ENCODE assay signal across 8 cellular contexts in the genomic region with DNA sequence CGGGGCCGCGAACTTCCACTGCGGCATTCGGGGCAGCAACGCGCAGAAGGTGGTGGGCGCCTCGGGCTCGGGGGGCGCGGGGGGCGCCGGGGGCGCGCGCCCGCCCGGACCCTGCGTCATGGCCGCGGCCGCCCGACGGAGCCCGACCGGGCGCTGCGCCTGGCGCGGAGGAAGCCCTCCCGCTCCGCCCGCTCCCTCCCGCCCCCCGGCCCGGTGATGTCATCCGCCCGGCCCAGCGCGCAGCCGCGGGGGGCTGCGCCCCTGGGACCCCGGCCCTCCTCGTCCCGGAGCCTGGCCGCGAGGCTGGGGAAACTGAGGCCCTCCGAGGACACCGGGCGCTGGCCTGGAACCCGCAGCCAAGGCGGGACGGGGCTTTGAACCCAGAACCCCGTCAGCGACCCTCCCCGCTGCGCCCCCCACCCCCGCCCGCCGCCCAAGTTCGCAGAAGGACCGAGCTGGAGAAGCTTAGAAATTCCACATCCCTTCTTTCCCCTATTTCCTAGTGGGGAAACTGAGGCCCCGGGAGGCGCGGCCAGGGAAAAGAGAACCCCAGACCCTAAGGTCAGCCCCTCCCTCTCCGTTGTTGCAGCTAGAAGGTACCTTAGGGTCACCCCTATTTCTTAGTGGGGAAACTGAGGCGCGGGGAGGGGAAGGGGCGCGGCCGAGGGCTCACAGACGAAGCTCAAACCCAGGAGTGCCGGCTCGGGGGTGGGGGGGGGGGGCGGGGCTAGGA. TPM values are rescaled to one million over a fixed set of nuclear protein-coding genes. Genes with fewer than 3 reads are reported as not detected.
DNase-seq lines count a peak whose midpoint lies in the region; ATAC-seq and TF ChIP-seq lines count a peak whose summit lies in the region.

A gene with protein sequence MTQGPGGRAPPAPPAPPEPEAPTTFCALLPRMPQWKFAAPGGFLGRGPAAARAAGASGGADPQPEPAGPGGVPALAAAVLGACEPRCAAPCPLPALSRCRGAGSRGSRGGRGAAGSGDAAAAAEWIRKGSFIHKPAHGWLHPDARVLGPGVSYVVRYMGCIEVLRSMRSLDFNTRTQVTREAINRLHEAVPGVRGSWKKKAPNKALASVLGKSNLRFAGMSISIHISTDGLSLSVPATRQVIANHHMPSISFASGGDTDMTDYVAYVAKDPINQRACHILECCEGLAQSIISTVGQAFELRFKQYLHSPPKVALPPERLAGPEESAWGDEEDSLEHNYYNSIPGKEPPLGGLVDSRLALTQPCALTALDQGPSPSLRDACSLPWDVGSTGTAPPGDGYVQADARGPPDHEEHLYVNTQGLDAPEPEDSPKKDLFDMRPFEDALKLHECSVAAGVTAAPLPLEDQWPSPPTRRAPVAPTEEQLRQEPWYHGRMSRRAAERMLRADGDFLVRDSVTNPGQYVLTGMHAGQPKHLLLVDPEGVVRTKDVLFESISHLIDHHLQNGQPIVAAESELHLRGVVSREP (minus strand): TSS at position 157 of the 733 bp plus-strand sequence. CDS start 37 bp downstream, at position 120.

- peaks cover 14% of the 10 kb centered on the region for H3K27me3 Mint-ChIP-seq in stimulated activated naive CD8-positive, alpha-beta T cell treated with anti-CD3 and anti-CD28 coated beads, Interleukin-15, Interleukin-2, amounts not matched to agents 100 ng/mL and 50 ng/mL, for 24 hours

- CTCF ChIA-PET in GM10248 (lab: Yijun Ruan, JAX) = no interaction called here

- H3K36me3 ChIP-seq in vagina = no peaks in the 10 kb centered on the region

- H3K27ac Mint-ChIP-seq in stimulated activated naive CD8-positive, alpha-beta T cell treated with anti-CD3 and anti-CD28 coated beads, Interleukin-15, Interleukin-2, amounts not matched to agents 100 ng/mL and 50 ng/mL, for 24 hours = no peak within 1 kb of the TSS

- peak within 1 kb of the TSS; percentile 18 to 96 (median 89) for H3K27ac ChIP-seq in dorsolateral prefrontal cortex
- peak within 1 kb of the TSS; percentile 79 for H3K27ac ChIP-seq in vagina

- DNase-seq in stimulated activated naive CD8-positive, alpha-beta T cell treated with anti-CD3 and anti-CD28 coated beads, Interleukin-15, Interleukin-2, amounts not matched to agents 100 U/mL and 50 U/mL, for 24 hours = no peak
- DNase-seq in dorsolateral prefrontal cortex (peak in 2 of 10 donors; percentile 34 to 68), midbrain (lab: John Stamatoyannopoulos, UW) (peak; percentile 16), vagina (ENCODE audit: extremely low spot score in 2 of 2) (no peak), GM10248 (ENCODE audit: extremely low spot score) (no peak)
- DNase-seq in NK-92 treated with Interleukin-12 subunit alpha and Interleukin-12 subunit beta, amount 100 ng/mL, for 24 hours (lab: John Stamatoyannopoulos, UW) = no peak
- DNase-seq in activated CD4-positive, CD25-positive, alpha-beta regulatory T cell (lab: John Stamatoyannopoulos, UW) = no peak

- no peaks in the 10 kb centered on the region for H3K9me3 ChIP-seq in vagina

- peaks cover 7% of the 10 kb centered on the region for H3K4me1 Mint-ChIP-seq in stimulated activated naive CD8-positive, alpha-beta T cell treated with anti-CD3 and anti-CD28 coated beads, Interleukin-15, Interleukin-2, amounts not matched to agents 100 ng/mL and 50 ng/mL, for 24 hours (ENCODE audit: low read depth)

- no peaks in the 10 kb centered on the region for H3K36me3 Mint-ChIP-seq in stimulated activated naive CD8-positive, alpha-beta T cell treated with anti-CD3 and anti-CD28 coated beads, Interleukin-15, Interleukin-2, amounts not matched to agents 100 ng/mL and 50 ng/mL, for 24 hours (ENCODE audit: low read depth)

- peak within 1 kb of the TSS; percentile 63 for H3K4me3 Mint-ChIP-seq in stimulated activated naive CD8-positive, alpha-beta T cell treated with anti-CD3 and anti-CD28 coated beads, Interleukin-15, Interleukin-2, amounts not matched to agents 100 ng/mL and 50 ng/mL, for 24 hours

- TF ChIP-seq CTCF in dorsolateral prefrontal cortex (IDR thresholded peaks at IDR 0.05 in 54 of 56, conservative IDR thresholded peaks at IDR 0.05 in 2 of 56; ENCODE audit: low read depth in 1 of 56, partially characterized antibody in 56 of 56) (no peak), vagina (IDR thresholded peaks at IDR 0.05) (no peak), GM10248 (IDR thresholded peaks at IDR 0.05; ENCODE audit: control extremely low read depth, extremely low read depth, low read depth, missing control alignments) (no peak)

- H3K4me3 ChIP-seq in dorsolateral prefrontal cortex (peak within 1 kb of the TSS; percentile 49 to 95 (median 79)), vagina (peak within 1 kb of the TSS; percentile 68 to 81)

- intact Hi-C loops in dorsolateral prefrontal cortex (cut with DNase I) (loop anchor here in 1 of 2 donors (2.0 kb wide), 1 partner anchor 28 kb away; no protein-coding TSS in a partner anchor), vagina (cut with DNase I) (no loop called here)

- no peaks in the 10 kb centered on the region for H3K9me3 Mint-ChIP-seq in stimulated activated naive CD8-positive, alpha-beta T cell treated with anti-CD3 and anti-CD28 coated beads, Interleukin-15, Interleukin-2, amounts not matched to agents 100 ng/mL and 50 ng/mL, for 24 hours

- H3K4me1 ChIP-seq in vagina = peaks cover 24% of the 10 kb centered on the region

- H3K27me3 ChIP-seq in dorsolateral prefrontal cortex (no peaks in the 10 kb centered on the region), vagina (no peaks in the 10 kb centered on the region)

- peak in 1 of 2 donors; percentile 63 for TF ChIP-seq POLR2A in vagina (IDR thresholded peaks at IDR 0.05)

- no peak for ATAC-seq in stimulated activated naive CD8-positive, alpha-beta T cell treated with anti-CD3 and anti-CD28 coated beads, Interleukin-15, Interleukin-2, amounts not matched to agents 100 U/mL and 50 U/mL, for 24 hours

- POLR2A ChIA-PET in GM10248 (lab: Yijun Ruan, JAX) = no interaction called here

RNA-seq across cellular contexts. Expression of the gene that starts here (rescaled TPM):
- total RNA-seq in dorsolateral prefrontal cortex (100 to 1,000 TPM in 9 of 120 experiments, 10 to 100 TPM in 111; 47.4 to 116 (median 75.5) TPM), vagina (26.0 TPM)
